8 cellular contexts compared by ENCODE assay signal in the genomic region with DNA sequence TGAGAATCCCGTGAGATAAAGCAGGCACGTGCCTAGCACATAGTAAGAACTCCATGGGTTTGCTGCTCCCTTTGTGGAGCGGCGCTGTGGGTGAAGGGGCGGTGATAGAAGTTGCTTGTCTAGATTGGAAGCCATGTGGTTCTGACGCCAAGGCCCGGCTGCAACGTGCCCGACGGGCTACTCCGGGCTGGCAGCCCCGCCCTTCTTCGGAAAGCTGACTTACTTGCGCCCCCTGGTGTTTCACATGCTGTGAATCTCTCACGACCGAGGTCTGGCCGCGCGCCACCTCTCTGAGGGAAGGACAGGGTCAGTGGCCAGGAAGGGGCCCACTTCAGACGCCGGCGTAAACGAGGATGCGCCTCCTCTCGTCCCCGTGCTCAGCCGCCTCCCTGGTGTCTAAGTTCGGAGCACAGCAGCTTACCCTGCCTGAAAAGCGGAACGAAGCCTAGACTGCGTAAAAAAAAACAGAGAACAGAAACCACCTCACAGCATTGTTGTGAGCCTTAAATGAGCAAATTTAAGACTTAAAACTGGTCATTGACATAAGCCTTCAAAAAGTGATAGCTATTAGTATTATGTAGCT. TPM values are rescaled to one million over a fixed set of nuclear protein-coding genes. Genes with fewer than 3 reads are reported as not detected.
A peak's percentile ranks its signal among the peaks of the same experiment; 100 is the strongest.
DNase-seq lines count a peak whose midpoint lies in the region; ATAC-seq, FAIRE-seq and TF ChIP-seq lines count a peak whose summit lies in the region.

No MANE protein-coding gene starts in this region.

- H3K9me3 ChIP-seq in pancreas (no peaks in the 10 kb centered on the region), thyroid gland (no peaks in the 10 kb centered on the region)

- H3K36me3 ChIP-seq in pancreas (no peaks in the 10 kb centered on the region), thyroid gland (no peaks in the 10 kb centered on the region)

- H3K4me3 ChIP-seq in pancreas (peak overlapping the region in 2 of 4 donors; percentile 23 to 28), thyroid gland (replicated peaks in 1 of 3) (peak overlapping the region in 1 of 3 donors; percentile 1)

- no peaks in the 10 kb centered on the region for H3K36me3 Mint-ChIP-seq in activated naive CD8-positive, alpha-beta T cell
- H3K36me3 Mint-ChIP-seq in glutamatergic neuron (ENCODE audit: unreplicated experiment), result no peaks in the 10 kb centered on the region

- intact Hi-C loops in pancreas (cut with DNase I), result loop anchor here in 2 of 3 donors (2.0 to 5.0 kb wide), 2 partner anchors 73 to 74 kb away; no protein-coding TSS in a partner anchor
- intact Hi-C loops in thyroid gland (cut with DNase I), result loop anchor here (2.0 to 10.0 kb wide), 2 partner anchors 75 to 239 kb away; partner anchors contain the start of gene RHOC

- H3K27me3 ChIP-seq in pancreas, result no peaks in the 10 kb centered on the region
- H3K27me3 ChIP-seq in thyroid gland, result no peaks in the 10 kb centered on the region

- peaks cover 2% of the 10 kb centered on the region for H3K27me3 Mint-ChIP-seq in activated naive CD8-positive, alpha-beta T cell
- peaks cover 12% of the 10 kb centered on the region for H3K27me3 Mint-ChIP-seq in glutamatergic neuron (ENCODE audit: unreplicated experiment)

- peak; percentile 77 for DNase-seq in GM10266 (ENCODE audit: extremely low spot score)
- peak; percentile 87 for DNase-seq in NCI-H1092 (lab: John Stamatoyannopoulos, UW)
- peak; percentile 93 for DNase-seq in glutamatergic neuron
- DNase-seq in pancreas, result peak; percentile 90 to 97 (median 96)
- DNase-seq in thyroid gland, result peak; percentile 95 to 97

- H3K27ac ChIP-seq in pancreas (peak overlapping the region in 2 of 4 donors; percentile 32 to 55), thyroid gland (peak overlapping the region in 2 of 3 donors; percentile 26 to 35)

- peak overlapping the region; percentile 85 for H3K4me3 Mint-ChIP-seq in activated naive CD8-positive, alpha-beta T cell
- peak overlapping the region; percentile 75 for H3K4me3 Mint-ChIP-seq in glutamatergic neuron (ENCODE audit: unreplicated experiment)

- H3K27ac Mint-ChIP-seq in activated naive CD8-positive, alpha-beta T cell, result peak overlapping the region; percentile 18
- no peak overlapping the region for H3K27ac Mint-ChIP-seq in glutamatergic neuron (ENCODE audit: unreplicated experiment)

- no peaks in the 10 kb centered on the region for H3K4me1 ChIP-seq in pancreas
- H3K4me1 ChIP-seq in thyroid gland, result peaks cover 12 to 21% of the 10 kb centered on the region in 2 donors

- H3K9me3 Mint-ChIP-seq in activated naive CD8-positive, alpha-beta T cell (ENCODE audit: low read depth), result no peaks in the 10 kb centered on the region
- H3K9me3 Mint-ChIP-seq in glutamatergic neuron (ENCODE audit: unreplicated experiment), result peaks cover 11% of the 10 kb centered on the region

- no peak for TF ChIP-seq POLR2A in thyroid gland (IDR thresholded peaks at IDR 0.05)

- no peak for FAIRE-seq in pancreas (lab: Jason Lieb, UNC)

- H3K4me1 Mint-ChIP-seq in activated naive CD8-positive, alpha-beta T cell (ENCODE audit: low read depth), result peaks cover 9% of the 10 kb centered on the region
- peaks cover 24% of the 10 kb centered on the region for H3K4me1 Mint-ChIP-seq in glutamatergic neuron (ENCODE audit: low read depth, unreplicated experiment)

- 3% methylated on average over 31 of the region's 31 CpGs for WGBS in pancreas, 2 donors
- WGBS in thyroid gland, 2 donors, result 2% methylated on average over 11 to 24 of the region's 31 CpGs

- peak; percentile 85 for ATAC-seq in HG02610 (IDR thresholded peaks at IDR 0.05; ENCODE audit: unreplicated experiment)
- ATAC-seq in SK-N-SH treated with all-trans-retinoic acid at 6 μM for 48 hours, result peak; percentile 95
- peak; percentile 96 to 98 (median 97) for ATAC-seq in pancreas

- peak; percentile 88 for TF ChIP-seq CTCF in GM10266 (IDR thresholded peaks at IDR 0.05; ENCODE audit: control insufficient read depth, insufficient read depth, low read depth, missing control alignments)
- peak; percentile 88 for TF ChIP-seq CTCF in glutamatergic neuron (IDR thresholded peaks at IDR 0.05; ENCODE audit: partially characterized antibody, unreplicated experiment)
- TF ChIP-seq CTCF in pancreas (IDR thresholded peaks at IDR 0.05), result peak; percentile 57 to 84 (median 67)
- TF ChIP-seq CTCF in thyroid gland (IDR thresholded peaks at IDR 0.05), result peak; percentile 58 to 94 (median 86)

TF ChIP-seq in SK-N-SH treated with all-trans-retinoic acid at 6 μM for 48 hours, 23 proteins besides CTCF, POLR2A, EP300 and RAD21:
- TF ChIP-seq GLIS3 (CRISPR knock-in tag; IDR thresholded peaks at IDR 0.05), result no peak; the same call in 1 of the 2 replicates
- 0 out of 2 replicates have a peak, but pooled peaks have one; percentile 34 for TF ChIP-seq ESRRG (CRISPR knock-in tag; IDR thresholded peaks at IDR 0.05)
- TF ChIP-seq, protein P1, sequence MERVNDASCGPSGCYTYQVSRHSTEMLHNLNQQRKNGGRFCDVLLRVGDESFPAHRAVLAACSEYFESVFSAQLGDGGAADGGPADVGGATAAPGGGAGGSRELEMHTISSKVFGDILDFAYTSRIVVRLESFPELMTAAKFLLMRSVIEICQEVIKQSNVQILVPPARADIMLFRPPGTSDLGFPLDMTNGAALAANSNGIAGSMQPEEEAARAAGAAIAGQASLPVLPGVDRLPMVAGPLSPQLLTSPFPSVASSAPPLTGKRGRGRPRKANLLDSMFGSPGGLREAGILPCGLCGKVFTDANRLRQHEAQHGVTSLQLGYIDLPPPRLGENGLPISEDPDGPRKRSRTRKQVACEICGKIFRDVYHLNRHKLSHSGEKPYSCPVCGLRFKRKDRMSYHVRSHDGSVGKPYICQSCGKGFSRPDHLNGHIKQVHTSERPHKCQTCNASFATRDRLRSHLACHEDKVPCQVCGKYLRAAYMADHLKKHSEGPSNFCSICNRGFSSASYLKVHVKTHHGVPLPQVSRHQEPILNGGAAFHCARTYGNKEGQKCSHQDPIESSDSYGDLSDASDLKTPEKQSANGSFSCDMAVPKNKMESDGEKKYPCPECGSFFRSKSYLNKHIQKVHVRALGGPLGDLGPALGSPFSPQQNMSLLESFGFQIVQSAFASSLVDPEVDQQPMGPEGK (CRISPR knock-in tag; IDR thresholded peaks at IDR 0.05; ENCODE audit: borderline replicate concordance), result no peak
- TF ChIP-seq ZFP3 (CRISPR knock-in tag; IDR thresholded peaks at IDR 0.05), result peak; percentile 32; the same call in 1 of the 2 replicates
- TF ChIP-seq, protein P2, sequence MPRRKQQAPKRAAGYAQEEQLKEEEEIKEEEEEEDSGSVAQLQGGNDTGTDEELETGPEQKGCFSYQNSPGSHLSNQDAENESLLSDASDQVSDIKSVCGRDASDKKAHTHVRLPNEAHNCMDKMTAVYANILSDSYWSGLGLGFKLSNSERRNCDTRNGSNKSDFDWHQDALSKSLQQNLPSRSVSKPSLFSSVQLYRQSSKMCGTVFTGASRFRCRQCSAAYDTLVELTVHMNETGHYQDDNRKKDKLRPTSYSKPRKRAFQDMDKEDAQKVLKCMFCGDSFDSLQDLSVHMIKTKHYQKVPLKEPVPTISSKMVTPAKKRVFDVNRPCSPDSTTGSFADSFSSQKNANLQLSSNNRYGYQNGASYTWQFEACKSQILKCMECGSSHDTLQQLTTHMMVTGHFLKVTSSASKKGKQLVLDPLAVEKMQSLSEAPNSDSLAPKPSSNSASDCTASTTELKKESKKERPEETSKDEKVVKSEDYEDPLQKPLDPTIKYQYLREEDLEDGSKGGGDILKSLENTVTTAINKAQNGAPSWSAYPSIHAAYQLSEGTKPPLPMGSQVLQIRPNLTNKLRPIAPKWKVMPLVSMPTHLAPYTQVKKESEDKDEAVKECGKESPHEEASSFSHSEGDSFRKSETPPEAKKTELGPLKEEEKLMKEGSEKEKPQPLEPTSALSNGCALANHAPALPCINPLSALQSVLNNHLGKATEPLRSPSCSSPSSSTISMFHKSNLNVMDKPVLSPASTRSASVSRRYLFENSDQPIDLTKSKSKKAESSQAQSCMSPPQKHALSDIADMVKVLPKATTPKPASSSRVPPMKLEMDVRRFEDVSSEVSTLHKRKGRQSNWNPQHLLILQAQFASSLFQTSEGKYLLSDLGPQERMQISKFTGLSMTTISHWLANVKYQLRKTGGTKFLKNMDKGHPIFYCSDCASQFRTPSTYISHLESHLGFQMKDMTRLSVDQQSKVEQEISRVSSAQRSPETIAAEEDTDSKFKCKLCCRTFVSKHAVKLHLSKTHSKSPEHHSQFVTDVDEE (CRISPR knock-in tag; IDR thresholded peaks at IDR 0.05), result peak; percentile 72; the same call in 1 of the 2 replicates
TF ChIP-seq in SK-N-SH treated with all-trans-retinoic acid at 6 μM for 48 hours: peak in this region for 3.

RNA-seq across cellular contexts. Expression of gene WNT2B, which starts 42.6 kb away (rescaled TPM):
- 4.0 TPM for total RNA-seq in glutamatergic neuron (ENCODE audit: unreplicated experiment)
- 1 to 10 TPM in 4 of 6 donors, under 1 TPM in 2; 0.79 to 2.7 (median 1.6) TPM for total RNA-seq in pancreas
- 1 to 10 TPM in 1 of 2 donors, under 1 TPM in 1; 0.84 to 1.6 TPM for polyA plus RNA-seq in pancreas
- total RNA-seq in thyroid gland, result 1 to 10 TPM in 3 of 4 donors, under 1 TPM in 1; 0.78 to 2.6 (median 1.4) TPM
